In genomic region chr4:6574747-6575502, GRCh38 we compare ENCODE assay signal across 1 cellular context.
TF ChIP-seq lines count a peak whose summit lies in the region.

Gene MAN2B2 (plus strand): TSS chr4:6575189. CDS start chr4:6575211, 22 bp downstream.

TF ChIP-seq in K562, 482 proteins besides CTCF, POLR2A, EP300 and RAD21 (continued from another document):
- TF ChIP-seq MNT (conservative IDR thresholded peaks at IDR 0.05) (peak; percentile 32 to 75; a peak in 2 of 4 replicates), ZNF561 (CRISPR knock-in tag; conservative IDR thresholded peaks at IDR 0.05) (no peak), HDAC1 (IDR thresholded peaks at IDR 0.05) (peak in 1 of 2 experiments; percentile 93; a peak in 2 of 4 replicates), ZNF395 (CRISPR knock-in tag; IDR thresholded peaks at IDR 0.05) (0 out of 2 replicates have a peak, but pooled peaks have one; percentile 28), TAF1 (IDR thresholded peaks at IDR 0.05; ENCODE audit: control insufficient read depth, extremely low read depth, insufficient read depth, low read length, severe bottlenecking) (peak; percentile 57), TFE3 (CRISPR knock-in tag; IDR thresholded peaks at IDR 0.05) (no peak), E2F4 (CRISPR knock-in tag; IDR thresholded peaks at IDR 0.05; ENCODE audit: low read depth) (peak; percentile 18; the same call in 1 of the 2 replicates), MAZ (CRISPR knock-in tag; conservative IDR thresholded peaks at IDR 0.05 in 1 of 2, IDR thresholded peaks at IDR 0.05 in 1 of 2) (peak; percentile 29 to 62; a peak in 2 of 4 replicates), CHD2 (IDR thresholded peaks at IDR 0.05; ENCODE audit: low read depth, low read length) (peak; percentile 36; the same call in 1 of the 2 replicates), CCNT2 (IDR thresholded peaks at IDR 0.05; ENCODE audit: borderline replicate concordance, extremely low read depth, insufficient read length, low read depth, low read length) (peak; percentile 39), E2F6 (IDR thresholded peaks at IDR 0.05; ENCODE audit: borderline replicate concordance in 1 of 2, extremely low read depth in 1 of 2, insufficient read depth in 1 of 2, insufficient read length in 1 of 2, low read depth in 1 of 2, low read length in 1 of 2, poor library complexity in 1 of 2, severe bottlenecking in 1 of 2) (peak in 1 of 2 experiments; percentile 84), HCFC1 (IDR thresholded peaks at IDR 0.05; ENCODE audit: low read depth, low read length) (0 out of 2 replicates have a peak, but pooled peaks have one; percentile 10), FOXM1 (IDR thresholded peaks at IDR 0.05; ENCODE audit: low read depth) (peak; percentile 38; the same call in 1 of the 2 replicates), FOXM1 (CRISPR knock-in tag; IDR thresholded peaks at IDR 0.05; ENCODE audit: low read depth) (no peak), SIN3A (IDR thresholded peaks at IDR 0.05; ENCODE audit: borderline replicate concordance in 2 of 2, control insufficient read depth in 1 of 2, low read depth in 2 of 2, low read length in 2 of 2) (peak; percentile 91 to 92; a peak in 3 of 4 replicates), NR2C1 (IDR thresholded peaks at IDR 0.05) (no peak), NR2C1 (tag; IDR thresholded peaks at IDR 0.05) (no peak), PHF20 (IDR thresholded peaks at IDR 0.05; ENCODE audit: partially characterized antibody) (peak; percentile 95), NRF1 (conservative IDR thresholded peaks at IDR 0.05 in 1 of 2, IDR thresholded peaks at IDR 0.05 in 1 of 2) (peak in 1 of 2 experiments; percentile 13; a peak in 1 of 4 replicates), SUPT5H (IDR thresholded peaks at IDR 0.05) (peak; percentile 77), NEUROD1 (IDR thresholded peaks at IDR 0.05; ENCODE audit: borderline replicate concordance, low read depth, low read length, partially characterized antibody) (peak; percentile 60), ZNF143 (CRISPR knock-in tag; IDR thresholded peaks at IDR 0.05) (0 out of 2 replicates have a peak, but pooled peaks have one; percentile 28), TFAP4 (CRISPR knock-in tag; IDR thresholded peaks at IDR 0.05; ENCODE audit: borderline replicate concordance) (peak; percentile 73; the same call in 1 of the 2 replicates), NR0B1 (IDR thresholded peaks at IDR 0.05; ENCODE audit: partially characterized antibody) (no peak), L3MBTL2 (IDR thresholded peaks at IDR 0.05) (peak; percentile 72), E2F1 (CRISPR knock-in tag; IDR thresholded peaks at IDR 0.05) (peak; percentile 42; the same call in 1 of the 2 replicates), ZBTB40 (IDR thresholded peaks at IDR 0.05) (peak; percentile 14), ZBTB40 (CRISPR knock-in tag; IDR thresholded peaks at IDR 0.05) (no peak), SAP30 (IDR thresholded peaks at IDR 0.05; ENCODE audit: borderline replicate concordance, insufficient read depth, low read depth, low read length, poor library complexity, severe bottlenecking) (peak; percentile 96)
